28 cellular contexts compared by ENCODE assay signal in genomic region chr1:221720545-221720944, GRCh38.
"Had no signal": no experiment of that assay in that cellular context is flagged by ENCODE, and none has a peak within 500 bp of the region (broad histone marks: within the 10 kb centered on the region; RNA-seq: fewer than 3 reads in every experiment).

No MANE protein-coding gene starts in this region.

- H3K36me3 ChIP-seq: breast epithelium, gastroesophageal sphincter, right atrium auricular region, uterus had no signal

- ATAC-seq: activated naive CD8-positive, alpha-beta T cell treated with anti-CD3 and anti-CD28 coated beads, Interleukin-2, amount 50 U/mL, for 24 hours; gastroesophageal sphincter; left cardiac atrium; left ventricle myocardium superior; stimulated activated effector memory CD8-positive, alpha-beta T cell treated with anti-CD3 and anti-CD28 coated beads, Interleukin-12 subunit alpha, Interleukin-12 subunit beta, amount 100 ng/mL, for 72 hours had no signal

- H3K4me3 Mint-ChIP-seq: activated naive CD8-positive, alpha-beta T cell treated with anti-CD3 and anti-CD28 coated beads, Interleukin-2, amount 50 U/mL, for 24 hours; activated T-cell treated with anti-CD3 and anti-CD28 coated beads, Interleukin-2, amount 50 U/mL, for 24 hours; naive B cell; neural crest cell; stimulated activated effector memory CD8-positive, alpha-beta T cell treated with anti-CD3 and anti-CD28 coated beads, Interleukin-12 subunit alpha, Interleukin-12 subunit beta, amount 100 ng/mL, for 72 hours; stimulated activated naive CD8-positive, alpha-beta T cell treated with anti-CD3 and anti-CD28 coated beads, Interleukin-15, Interleukin-2, amounts not matched to agents 100 ng/mL and 50 ng/mL, for 24 hours; type B pancreatic cell had no signal

- H3K27ac Mint-ChIP-seq: activated T-cell treated with anti-CD3 and anti-CD28 coated beads, Interleukin-2, amount 50 U/mL, for 24 hours; stimulated activated effector memory CD8-positive, alpha-beta T cell treated with anti-CD3 and anti-CD28 coated beads, Interleukin-12 subunit alpha, Interleukin-12 subunit beta, amount 100 ng/mL, for 72 hours; stimulated activated naive CD8-positive, alpha-beta T cell treated with anti-CD3 and anti-CD28 coated beads, Interleukin-15, Interleukin-2, amounts not matched to agents 100 ng/mL and 50 ng/mL, for 24 hours; type B pancreatic cell had no signal

- H3K9ac ChIP-seq: parathyroid adenoma had no signal

- H3K9me3 Mint-ChIP-seq: stimulated activated effector memory CD8-positive, alpha-beta T cell treated with anti-CD3 and anti-CD28 coated beads, Interleukin-12 subunit alpha, Interleukin-12 subunit beta, amount 100 ng/mL, for 72 hours; stimulated activated naive CD8-positive, alpha-beta T cell treated with anti-CD3 and anti-CD28 coated beads, Interleukin-15, Interleukin-2, amounts not matched to agents 100 ng/mL and 50 ng/mL, for 24 hours; type B pancreatic cell had no signal

- H3K27ac ChIP-seq: breast epithelium, hepatocyte, parathyroid adenoma, right atrium auricular region, uterus, VCaP had no signal

- H3K4me3 ChIP-seq: breast epithelium, gastroesophageal sphincter, hepatocyte, right atrium auricular region, uterus had no signal

- H3K4me1 ChIP-seq: breast epithelium, parathyroid adenoma had no signal

- H2AFZ ChIP-seq: hepatocyte, parathyroid adenoma had no signal

- H3K27me3 ChIP-seq: breast epithelium, gastroesophageal sphincter, hepatocyte, right atrium auricular region, uterus had no signal

- H3K79me2 ChIP-seq: hepatocyte, parathyroid adenoma had no signal

- H3K27me3 Mint-ChIP-seq: activated naive CD8-positive, alpha-beta T cell treated with anti-CD3 and anti-CD28 coated beads, Interleukin-2, amount 50 U/mL, for 24 hours; activated T-cell treated with anti-CD3 and anti-CD28 coated beads, Interleukin-2, amount 50 U/mL, for 24 hours; naive B cell; stimulated activated naive CD8-positive, alpha-beta T cell treated with anti-CD3 and anti-CD28 coated beads, Interleukin-15, Interleukin-2, amounts not matched to agents 100 ng/mL and 50 ng/mL, for 24 hours; type B pancreatic cell had no signal

- H3K4me2 ChIP-seq: hepatocyte had no signal

- DNase-seq: activated CD4-positive, alpha-beta T cell treated with anti-CD3 and anti-CD28 coated beads for 48 hours; activated CD4-positive, alpha-beta T cell treated with anti-CD3 and anti-CD28 coated beads, Interleukin-2, amount 50 U/mL, for 48 hours; activated CD8-positive, alpha-beta memory T cell treated with anti-CD3 and anti-CD28 coated beads for 24 hours; activated gamma-delta T cell; activated naive CD4-positive, alpha-beta T cell treated with anti-CD3 and anti-CD28 coated beads, Interleukin-2, amount 50 U/mL, for 16 hours; activated naive CD8-positive, alpha-beta T cell treated with anti-CD3 and anti-CD28 coated beads, Interleukin-2, amount 50 U/mL, for 24 hours; activated T-cell treated with anti-CD3 and anti-CD28 coated beads, Interleukin-2, amount 50 U/mL, for 24 hours; amygdala; central memory CD4-positive, alpha-beta T cell; effector memory CD4-positive, alpha-beta T cell; left cardiac atrium; left ventricle myocardium superior; naive B cell; nucleus accumbens; stimulated activated CD4-positive, alpha-beta T cell treated with anti-CD3 and anti-CD28 coated beads, Interleukin-12 subunit alpha, Interleukin-12 subunit beta, amount 100 ng/mL, for 4 hours; stimulated activated CD4-positive, alpha-beta T cell treated with anti-CD3 and anti-CD28 coated beads, Interleukin-4, amount 100 ng/mL, for 24 hours; T-helper 9 cell; uterus had no signal

- H3K9me3 ChIP-seq: breast epithelium, gastroesophageal sphincter, uterus had no signal
